Comparison of ENCODE assay signal across 1 cellular context in the genomic region with DNA sequence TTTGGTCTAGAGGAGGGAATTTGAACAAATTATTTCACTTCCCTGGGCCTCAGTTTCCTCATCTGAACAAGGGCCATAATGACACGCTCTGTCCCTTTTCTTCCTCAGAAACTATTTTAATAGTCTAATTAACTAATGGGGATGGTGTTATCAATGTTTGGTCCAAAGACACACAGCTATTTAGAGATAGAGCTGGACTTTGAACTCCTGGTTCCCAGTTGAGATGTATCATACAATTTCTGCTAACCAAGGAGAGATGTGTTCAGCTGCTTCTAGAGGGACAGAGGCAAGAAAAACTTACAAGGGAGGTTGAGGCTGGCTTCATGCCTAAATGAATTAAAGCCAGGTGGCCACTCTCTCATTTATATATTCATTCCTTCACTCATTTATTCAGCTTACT.
TF ChIP-seq lines count a peak whose summit lies in the region.

No MANE protein-coding gene starts in this region.

TF ChIP-seq in HEK293, 187 proteins besides CTCF, POLR2A, EP300 and RAD21 (continued from another document):
- TF ChIP-seq, protein P1, sequence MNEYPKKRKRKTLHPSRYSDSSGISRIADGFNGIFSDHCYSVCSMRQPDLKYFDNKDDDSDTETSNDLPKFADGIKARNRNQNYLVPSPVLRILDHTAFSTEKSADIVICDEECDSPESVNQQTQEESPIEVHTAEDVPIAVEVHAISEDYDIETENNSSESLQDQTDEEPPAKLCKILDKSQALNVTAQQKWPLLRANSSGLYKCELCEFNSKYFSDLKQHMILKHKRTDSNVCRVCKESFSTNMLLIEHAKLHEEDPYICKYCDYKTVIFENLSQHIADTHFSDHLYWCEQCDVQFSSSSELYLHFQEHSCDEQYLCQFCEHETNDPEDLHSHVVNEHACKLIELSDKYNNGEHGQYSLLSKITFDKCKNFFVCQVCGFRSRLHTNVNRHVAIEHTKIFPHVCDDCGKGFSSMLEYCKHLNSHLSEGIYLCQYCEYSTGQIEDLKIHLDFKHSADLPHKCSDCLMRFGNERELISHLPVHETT (tag by site-specific recombination; IDR thresholded peaks at IDR 0.05) = no peak
